ENCODE assay signal across 34 cellular contexts in the genomic region with DNA sequence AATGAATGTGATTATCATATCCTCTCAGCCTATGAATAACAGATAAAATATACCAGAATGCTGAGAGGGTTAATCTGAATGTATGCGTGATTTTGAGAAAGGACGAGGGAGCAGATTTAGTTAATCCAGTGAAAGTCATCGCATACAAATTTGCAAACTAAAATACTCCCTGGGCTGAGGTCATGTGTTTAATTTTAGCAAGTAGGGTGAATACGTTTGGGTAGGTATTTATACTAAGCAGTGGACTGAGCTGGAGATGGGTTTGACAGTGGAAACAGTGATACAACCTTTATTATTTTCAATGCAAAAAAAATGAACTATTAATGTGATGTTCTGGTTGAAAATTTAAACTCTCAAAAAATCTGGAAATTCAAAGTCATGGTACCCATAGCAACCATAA.
"Had no signal": no experiment of that assay in that cellular context is flagged by ENCODE, and none has a peak within 500 bp of the region (broad histone marks: within the 10 kb centered on the region; RNA-seq: fewer than 3 reads in every experiment).

No MANE protein-coding gene starts in this region.

- H3K9me3 Mint-ChIP-seq: activated B cell treated with CpG ODN at 0.5 μM for 24 hours; activated CD4-positive, alpha-beta T cell treated with anti-CD3 and anti-CD28 coated beads, Interleukin-2, amount 10 ng/mL, durations not matched to agents 7 days and 5 days; activated naive CD8-positive, alpha-beta T cell treated with anti-CD3 and anti-CD28 coated beads, Interleukin-2, amount 50 U/mL, for 24 hours; activated T-cell treated with anti-CD3 and anti-CD28 coated beads, Interleukin-2, amount 50 U/mL, for 4 hours; activated T-helper 17 cell treated with anti-CD3 and anti-CD28 coated beads, Interleukin-2, amount 50 U/mL, for 72 hours; effector memory CD8-positive, alpha-beta T cell; T-cell; T-helper 1 cell treated with Interleukin-12 subunit alpha and Interleukin-12 subunit beta and Interleukin-4 antibody, amounts not matched to agents 30 μg/mL and 1 μg/mL, for 36 hours had no signal

- ATAC-seq: activated CD4-positive, CD25-positive, alpha-beta regulatory T cell treated with anti-CD3 and anti-CD28 coated beads, Interleukin-2, amount 50 U/mL, for 24 hours; activated naive CD8-positive, alpha-beta T cell treated with anti-CD3 and anti-CD28 coated beads, Interleukin-2, amount 50 U/mL, for 24 hours; activated T-cell treated with anti-CD3 and anti-CD28 coated beads, Interleukin-2, amount 50 U/mL, for 4 hours; activated T-helper 17 cell treated with anti-CD3 and anti-CD28 coated beads, Interleukin-2, amount 50 U/mL, for 72 hours; body of pancreas; effector memory CD8-positive, alpha-beta T cell; foreskin keratinocyte; gastrocnemius medialis; T-cell had no signal

- H3K4me1 ChIP-seq: adrenal gland had no signal

- H3K36me3 Mint-ChIP-seq: activated naive CD8-positive, alpha-beta T cell; T-cell had no signal

- H3K4me3 Mint-ChIP-seq: activated B cell treated with CpG ODN at 0.5 μM for 24 hours; activated CD4-positive, alpha-beta memory T cell treated with anti-CD3 and anti-CD28 coated beads, Interleukin-2, amount 10 ng/mL, durations not matched to agents 7 days and 5 days; activated CD4-positive, alpha-beta T cell treated with anti-CD3 and anti-CD28 coated beads, Interleukin-2, amount 10 ng/mL, durations not matched to agents 7 days and 5 days; activated naive CD8-positive, alpha-beta T cell treated with anti-CD3 and anti-CD28 coated beads, Interleukin-2, amount 50 U/mL, for 24 hours; activated T-helper 17 cell treated with anti-CD3 and anti-CD28 coated beads, Interleukin-2, amount 50 U/mL, for 72 hours; effector memory CD8-positive, alpha-beta T cell; T-cell; T-helper 1 cell treated with Interleukin-12 subunit alpha and Interleukin-12 subunit beta and Interleukin-4 antibody, amounts not matched to agents 30 μg/mL and 1 μg/mL, for 36 hours had no signal

- DNase-seq: activated B cell treated with CpG ODN at 0.5 μM for 24 hours; activated CD4-positive, alpha-beta memory T cell treated with anti-CD3 and anti-CD28 coated beads, Interleukin-2, amount 10 ng/mL, durations not matched to agents 7 days and 5 days; activated CD4-positive, alpha-beta T cell treated with anti-CD3 and anti-CD28 coated beads, Interleukin-2, amount 10 ng/mL, durations not matched to agents 7 days and 5 days; activated CD4-positive, alpha-beta T cell treated with anti-CD3 and anti-CD28 coated beads, Interleukin-2, amount 50 U/mL, for 4 hours; activated CD8-positive, alpha-beta memory T cell treated with anti-CD3 and anti-CD28 coated beads, Interleukin-2, amount 50 U/mL, for 48 hours; activated effector memory CD4-positive, alpha-beta T cell treated with Interleukin-2 at 50 U/mL for 16 hours; activated gamma-delta T cell treated with Interleukin-2 at 50 U/mL for 16 hours; activated naive CD4-positive, alpha-beta T cell treated with anti-CD3 and anti-CD28 coated beads, Interleukin-2, amount 50 U/mL, for 16 hours; activated naive CD4-positive, alpha-beta T cell treated with Interleukin-2 at 50 U/mL for 16 hours; activated naive CD8-positive, alpha-beta T cell treated with anti-CD3 and anti-CD28 coated beads, Interleukin-2, amount 50 U/mL, for 24 hours; activated T-cell treated with anti-CD3 and anti-CD28 coated beads for 4 hours; activated T-cell treated with anti-CD3 and anti-CD28 coated beads, Interleukin-2, amount 50 U/mL, for 4 hours; adrenal gland; amygdala; aorta; body of pancreas; caudate nucleus; cortex of kidney; dermis blood vessel endothelial cell; effector CD4-positive, alpha-beta T cell; effector memory CD8-positive, alpha-beta T cell; erythroblast; foreskin keratinocyte; gastrocnemius medialis; glutamatergic neuron; heart left ventricle; T-cell; T1000; WERI-Rb-1 had no signal

- H3K9me3 ChIP-seq: adrenal gland, body of pancreas, esophagus muscularis mucosa, gastrocnemius medialis, heart left ventricle had no signal

- H3K4me3 ChIP-seq: adrenal gland, body of pancreas, esophagus muscularis mucosa, gastrocnemius medialis, heart left ventricle had no signal

- H3K36me3 ChIP-seq: adrenal gland, esophagus muscularis mucosa, gastrocnemius medialis, heart left ventricle, WERI-Rb-1 had no signal

- H3K27ac Mint-ChIP-seq: activated B cell treated with CpG ODN at 0.5 μM for 24 hours; activated CD4-positive, alpha-beta memory T cell treated with anti-CD3 and anti-CD28 coated beads, Interleukin-2, amount 10 ng/mL, durations not matched to agents 7 days and 5 days; activated CD4-positive, alpha-beta T cell treated with anti-CD3 and anti-CD28 coated beads, Interleukin-2, amount 10 ng/mL, durations not matched to agents 7 days and 5 days; activated naive CD8-positive, alpha-beta T cell; activated naive CD8-positive, alpha-beta T cell treated with anti-CD3 and anti-CD28 coated beads, Interleukin-2, amount 50 U/mL, for 24 hours; activated T-helper 17 cell treated with anti-CD3 and anti-CD28 coated beads, Interleukin-2, amount 50 U/mL, for 72 hours; effector memory CD8-positive, alpha-beta T cell; T-cell; T-helper 1 cell treated with Interleukin-12 subunit alpha and Interleukin-12 subunit beta and Interleukin-4 antibody, amounts not matched to agents 30 μg/mL and 1 μg/mL, for 36 hours had no signal

- H3K27me3 Mint-ChIP-seq: activated B cell treated with CpG ODN at 0.5 μM for 24 hours; activated CD4-positive, alpha-beta memory T cell treated with anti-CD3 and anti-CD28 coated beads, Interleukin-2, amount 10 ng/mL, durations not matched to agents 7 days and 5 days; activated CD4-positive, alpha-beta T cell treated with anti-CD3 and anti-CD28 coated beads, Interleukin-2, amount 10 ng/mL, durations not matched to agents 7 days and 5 days; activated naive CD8-positive, alpha-beta T cell; activated naive CD8-positive, alpha-beta T cell treated with anti-CD3 and anti-CD28 coated beads, Interleukin-2, amount 50 U/mL, for 24 hours; activated T-helper 17 cell treated with anti-CD3 and anti-CD28 coated beads, Interleukin-2, amount 50 U/mL, for 72 hours; T-cell had no signal

- H3K27ac ChIP-seq: adrenal gland, body of pancreas, esophagus muscularis mucosa, foreskin keratinocyte, gastrocnemius medialis, heart left ventricle, WERI-Rb-1 had no signal

- H3K27me3 ChIP-seq: adrenal gland, body of pancreas, esophagus muscularis mucosa, foreskin keratinocyte, gastrocnemius medialis, heart left ventricle had no signal
